Comparison of ENCODE assay signal across 29 cellular contexts in genomic region chr11:1754376-1755150, GRCh38. TPM values are rescaled to one million over a fixed set of nuclear protein-coding genes. Genes with fewer than 3 reads are reported as not detected.
DNase-seq lines count a peak whose midpoint lies in the region; ATAC-seq and TF ChIP-seq lines count a peak whose summit lies in the region.
"Had no signal": no experiment of that assay in that cellular context is flagged by ENCODE, and none has a peak within 500 bp of the region (broad histone marks: within the 10 kb centered on the region; RNA-seq: fewer than 3 reads in every experiment).

No MANE protein-coding gene starts in this region.

- H3K4me3 ChIP-seq in heart right ventricle (no peak overlapping the region), adrenal gland (no peak overlapping the region), mucosa of descending colon (no peak overlapping the region), upper lobe of right lung (no peak overlapping the region)
- H3K4me3 ChIP-seq: gastroesophageal sphincter, psoas muscle had no signal

- peaks cover 36 to 90% (median 79%) of the 10 kb centered on the region in 9 donors for H3K4me1 ChIP-seq in heart right ventricle
- peaks cover 75 to 89% of the 10 kb centered on the region in 2 donors for H3K4me1 ChIP-seq in adrenal gland (replicated peaks in 1 of 2)
- H3K4me1 ChIP-seq in mucosa of descending colon (ENCODE audit: low read depth), result peaks cover 7% of the 10 kb centered on the region
- H3K4me1 ChIP-seq in upper lobe of right lung, result peaks cover 28% of the 10 kb centered on the region

- H3K36me3 ChIP-seq in heart right ventricle (peaks cover 0 to 79% (median 44%) of the 10 kb centered on the region in 9 donors), adrenal gland (replicated peaks in 1 of 2) (peaks cover 0 to 73% of the 10 kb centered on the region in 2 donors), mucosa of descending colon (ENCODE audit: low read depth) (peaks cover 10% of the 10 kb centered on the region), upper lobe of right lung (peaks cover 72% of the 10 kb centered on the region)

- ATAC-seq in heart right ventricle (no peak), mucosa of descending colon (no peak), upper lobe of right lung (no peak)
- ATAC-seq: activated T-cell treated with anti-CD3 and anti-CD28 coated beads, Interleukin-2, amount 50 U/mL, for 4 hours; gastroesophageal sphincter; left lobe of liver; psoas muscle; SK-N-SH treated with all-trans-retinoic acid at 6 μM for 48 hours had no signal

- TF ChIP-seq CTCF in heart right ventricle (IDR thresholded peaks at IDR 0.05), result no peak
- no peak for TF ChIP-seq CTCF in adrenal gland (IDR thresholded peaks at IDR 0.05)
- TF ChIP-seq CTCF in mucosa of descending colon (IDR thresholded peaks at IDR 0.05), result no peak
- no peak for TF ChIP-seq CTCF in upper lobe of right lung (IDR thresholded peaks at IDR 0.05)

- peak overlapping the region in 7 of 10 donors; percentile 5 to 98 (median 79) for H3K27ac ChIP-seq in heart right ventricle
- peak overlapping the region in 3 of 5 donors; percentile 96 to 100 (median 97) for H3K27ac ChIP-seq in adrenal gland
- no peak overlapping the region for H3K27ac ChIP-seq in upper lobe of right lung
- H3K27ac ChIP-seq: gastroesophageal sphincter had no signal

- TF ChIP-seq POLR2A in adrenal gland (IDR thresholded peaks at IDR 0.05), result no peak

- DNase-seq in heart right ventricle, result no peak
- no peak for DNase-seq in cardiac septum (ENCODE audit: low spot score)
- peak in 1 of 7 donors; percentile 34 for DNase-seq in adrenal gland
- DNase-seq in mucosa of descending colon, result peak in 2 of 3 donors; percentile 21 to 46
- DNase-seq in upper lobe of right lung, result peak; percentile 53
- DNase-seq in activated T-cell treated with anti-CD3 and anti-CD28 coated beads for 4 hours, result no peak
- no peak for DNase-seq in NCI-H82 treated with DMSO at 0.1 percent for 48 hours (lab: John Stamatoyannopoulos, UW; ENCODE audit: unreplicated experiment)
- DNase-seq: activated CD4-positive, CD25-positive, alpha-beta regulatory T cell; activated gamma-delta T cell treated with Interleukin-2 at 50 U/mL for 16 hours; activated T-cell treated with anti-CD3 and anti-CD28 coated beads, Interleukin-2, amount 50 U/mL, for 4 hours; amniotic stem cell; C1 segment of cervical spinal cord; COR-L47; hippocampal formation; mesendoderm; NCI-H1092 treated with DMSO at 0.1 percent for 48 hours; NCI-H1694 treated with DMSO at 0.1 percent for 48 hours; NCI-H446 treated with DMSO at 0.1 percent for 48 hours; NCI-H82; stimulated activated CD4-positive, alpha-beta T cell treated with anti-CD3 and anti-CD28 coated beads, Interleukin-4, amount 100 ng/mL, for 24 hours had no signal

- intact Hi-C loops in heart right ventricle (cut with DNase I) (loop anchor here in 4 of 10 donors (5.0 to 10.0 kb wide), 4 partner anchors 37 to 548 kb away; partner anchors contain the start of genes C11orf21 (in 1 of the 4) and TSPAN32 (in 1 of the 4)), cardiac septum (cut with DNase I) (no loop called here), adrenal gland (cut with DNase I) (loop anchor here in 1 of 2 donors (5.0 kb wide), 1 partner anchor 78 kb away; the partner anchor contains the start of gene SYT8), mucosa of descending colon (cut with DNase I, micrococcal nuclease) (no loop called here), upper lobe of right lung (cut with DNase I) (no loop called here)

- H3K27me3 ChIP-seq in heart right ventricle, result peaks cover 0 to 9% (median 2%) of the 10 kb centered on the region in 7 donors
- no peaks in the 10 kb centered on the region for H3K27me3 ChIP-seq in adrenal gland
- H3K27me3 ChIP-seq in upper lobe of right lung, result no peaks in the 10 kb centered on the region

- 93 to 96% methylated on average over 8 of the region's 8 CpGs for WGBS in heart right ventricle, 2 donors
- WGBS in adrenal gland, 4 donors, result 80 to 93% (median 87%) methylated on average over 5 to 8 of the region's 8 CpGs

- H3K9me3 ChIP-seq in heart right ventricle, result no peaks in the 10 kb centered on the region
- H3K9me3 ChIP-seq in adrenal gland (replicated peaks in 1 of 3), result no peaks in the 10 kb centered on the region
- no peaks in the 10 kb centered on the region for H3K9me3 ChIP-seq in mucosa of descending colon
- no peaks in the 10 kb centered on the region for H3K9me3 ChIP-seq in upper lobe of right lung
- H3K9me3 ChIP-seq: gastroesophageal sphincter, psoas muscle had no signal

RNA-seq across cellular contexts. Expression of gene IFITM10, which starts 4.2 kb away (rescaled TPM):
- total RNA-seq in heart right ventricle (1 to 10 TPM in 4 of 10 donors, under 1 TPM in 6; 0.18 to 2.4 (median 0.42) TPM), cardiac septum (2.0 TPM), adrenal gland (100 to 1,000 TPM in 1 of 8 donors, 10 to 100 TPM in 7; 15.7 to 112 (median 31.6) TPM), mucosa of descending colon (1 to 10 TPM in 2 of 3 donors, under 1 TPM in 1; 0.46 to 2.8 (median 1.9) TPM), upper lobe of right lung (7.9 TPM)
- polyA plus RNA-seq in heart right ventricle (under 1 TPM; 0.07 to 0.80 TPM), adrenal gland (100 to 1,000 TPM in 1 of 3 donors, 10 to 100 TPM in 1, 1 to 10 TPM in 1; 6.3 to 267 (median 76.5) TPM)

RNA-seq across cellular contexts. Expression of gene CTSD, which starts 9.2 kb away (rescaled TPM):
- 1,000 to 10,000 TPM in 2 of 10 donors, 100 to 1,000 TPM in 8; 501 to 1,070 (median 786) TPM for total RNA-seq in heart right ventricle
- 100 to 1,000 TPM; 431 to 976 TPM for polyA plus RNA-seq in heart right ventricle
- 521 TPM for total RNA-seq in cardiac septum
- total RNA-seq in adrenal gland, result 1,000 to 10,000 TPM; 1,712 to 4,168 (median 2,244) TPM
- polyA plus RNA-seq in adrenal gland, result 1,000 to 10,000 TPM in 2 of 3 donors, 100 to 1,000 TPM in 1; 641 to 1,561 (median 1,335) TPM
- total RNA-seq in mucosa of descending colon, result 1,000 to 10,000 TPM in 2 of 3 donors, 100 to 1,000 TPM in 1; 631 to 1,107 (median 1,007) TPM
- total RNA-seq in upper lobe of right lung, result 2,038 TPM

RNA-seq across cellular contexts. Expression of gene KRTAP5-6, which starts 57.6 kb away (rescaled TPM):
- total RNA-seq in heart right ventricle (not detected), cardiac septum (not detected), adrenal gland (under 1 TPM in 1 of 8 donors, not detected in 7; 0.61 TPM), mucosa of descending colon (not detected), upper lobe of right lung (not detected)
- polyA plus RNA-seq in heart right ventricle (not detected), adrenal gland (not detected)
- total RNA-seq: activated CD8-positive, alpha-beta memory T cell treated with anti-CD3 and anti-CD28 coated beads for 36 hours; activated T-cell treated with anti-CD3 and anti-CD28 coated beads, Interleukin-2, amount 50 U/mL, for 4 hours; endothelial cell of umbilical vein; gastroesophageal sphincter; H4; HT1080; MCF 10A; psoas muscle had no signal
- polyA plus RNA-seq: endothelial cell of umbilical vein, psoas muscle had no signal

Comparison
In these comparisons a context has a peak if more than half of its experiments do, and no peak if none do; other contexts are left out.
1. DNase-seq: peak in mucosa of descending colon (2 of 3) and upper lobe of right lung (single experiment); none in heart right ventricle (0 of 2), cardiac septum (single experiment), activated T-cell treated with anti-CD3 and anti-CD28 coated beads for 4 hours (single experiment) and NCI-H82 treated with DMSO at 0.1 percent for 48 hours (single experiment).